13 cellular contexts compared by ENCODE assay signal in the genomic region with DNA sequence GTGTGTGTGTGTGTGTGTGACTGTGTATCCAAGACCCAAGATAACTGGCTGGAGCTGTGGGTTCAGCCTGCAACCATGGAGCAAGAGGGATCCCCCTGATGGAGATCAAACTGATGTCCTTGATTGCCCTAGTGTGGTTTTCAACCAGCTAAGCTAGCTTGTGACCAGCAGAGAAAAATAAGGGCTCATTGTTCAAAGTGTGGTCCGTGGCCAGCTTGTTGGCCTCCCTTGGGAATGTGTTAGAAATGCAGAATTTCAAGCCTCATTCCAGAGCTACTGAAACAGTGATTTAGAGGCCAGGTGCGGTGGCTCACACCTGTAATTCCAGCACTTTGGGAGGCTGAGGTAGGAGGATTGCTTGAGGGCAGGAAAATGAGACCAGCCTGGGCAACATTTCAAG.
"Had no signal": no experiment of that assay in that cellular context is flagged by ENCODE, and none has a peak within 500 bp of the region (broad histone marks: within the 10 kb centered on the region; RNA-seq: fewer than 3 reads in every experiment).

No MANE protein-coding gene starts in this region.

- ATAC-seq: activated CD4-positive, alpha-beta T cell treated with anti-CD3 and anti-CD28 coated beads for 36 hours; activated T-cell treated with anti-CD3 and anti-CD28 coated beads, Interleukin-2, amount 50 U/mL, for 72 hours; effector memory CD8-positive, alpha-beta T cell; pancreas; T-cell had no signal

- DNase-seq: activated CD4-positive, alpha-beta memory T cell treated with anti-CD3 and anti-CD28 coated beads, Interleukin-2, amount 10 ng/mL, durations not matched to agents 7 days and 5 days; activated CD4-positive, alpha-beta T cell treated with anti-CD3 and anti-CD28 coated beads for 36 hours; activated T-cell treated with anti-CD3 and anti-CD28 coated beads, Interleukin-2, amount 50 U/mL, for 72 hours; effector memory CD8-positive, alpha-beta T cell; glutamatergic neuron; islet precursor cell; left ventricle myocardium inferior; mesenchymal stem cell; pancreas; retina; small intestine; T-cell; WERI-Rb-1 had no signal
